Comparison of ENCODE assay signal across 21 cellular contexts in genomic region chr3:140715035-140715434, GRCh38. TPM values are rescaled to one million over a fixed set of nuclear protein-coding genes. Genes with fewer than 3 reads are reported as not detected.
DNase-seq lines count a peak whose midpoint lies in the region; ATAC-seq and TF ChIP-seq lines count a peak whose summit lies in the region.
"Had no signal": no experiment of that assay in that cellular context is flagged by ENCODE, and none has a peak within 500 bp of the region (broad histone marks: within the 10 kb centered on the region; RNA-seq: fewer than 3 reads in every experiment).

No MANE protein-coding gene starts in this region.

- no peaks in the 10 kb centered on the region for H3K9me2 ChIP-seq in PC-3 (replicated peaks; ENCODE audit: low read length)

- TF ChIP-seq CTCF in PC-3 (conservative IDR thresholded peaks at IDR 0.05; ENCODE audit: low read depth, low read length) = no peak
- TF ChIP-seq CTCF in mucosa of descending colon (IDR thresholded peaks at IDR 0.05) = no peak

- H3K4me1 ChIP-seq in PC-3 (ENCODE audit: insufficient read depth, low read length) (no peaks in the 10 kb centered on the region), mucosa of descending colon (ENCODE audit: low read depth) (no peaks in the 10 kb centered on the region)

- peak overlapping the region; percentile 46 for H3K4me2 ChIP-seq in PC-3 (ENCODE audit: low read length)

- POLR2A ChIA-PET in PC-3 (lab: Charles Lee; ENCODE audit: unreplicated experiment) = no interaction called here

- peak overlapping the region; percentile 53; the same call in 1 of the 2 replicates for H2AFZ ChIP-seq in PC-3 (ENCODE audit: low read length)

- intact Hi-C loops in PC-3 (cut with micrococcal nuclease) = no loop called here
- intact Hi-C loops in mucosa of descending colon (cut with DNase I, micrococcal nuclease) = no loop called here
- intact Hi-C loops in head of caudate nucleus (cut with DNase I) = no loop called here

- BruUV-seq in PC-3 (replicated peaks; lab: Mats Ljungman, UMichigan) = no TSS peak

- no peak overlapping the region for H3K4me3 ChIP-seq in PC-3 (ENCODE audit: low read length)
- H3K4me3 ChIP-seq in mucosa of descending colon = no peak overlapping the region
- H3K4me3 ChIP-seq: esophagus squamous epithelium, tibial nerve had no signal

- CTCF ChIA-PET in PC-3 (lab: Charles Lee) = no interaction called here

- H3K79me2 ChIP-seq in PC-3 (ENCODE audit: low read length) = no peaks in the 10 kb centered on the region

- DNase-seq in DMS53 treated with DMSO at 0.1 percent for 48 hours (lab: John Stamatoyannopoulos, UW; ENCODE audit: unreplicated experiment) (peak; percentile 36), NCI-H2029 treated with DMSO at 0.1 percent for 48 hours (lab: John Stamatoyannopoulos, UW) (peak; percentile 17), PC-3 (peak; percentile 30), mucosa of descending colon (peak in 1 of 3 donors; percentile 36), head of caudate nucleus (no peak), putamen (ENCODE audit: low spot score) (no peak), inferior parietal cortex (ENCODE audit: extremely low spot score) (no peak), mesenteric fat pad (ENCODE audit: low spot score) (no peak)
- DNase-seq: activated CD4-positive, alpha-beta T cell treated with anti-CD3 and anti-CD28 coated beads for 4 hours; aorta; central memory CD4-positive, alpha-beta T cell; esophagus squamous epithelium; Karpas-422; left cardiac atrium; NCI-H1092; nephron progenitor cell; stimulated activated CD4-positive, alpha-beta T cell treated with anti-CD3 and anti-CD28 coated beads, Interleukin-4, amount 100 ng/mL, for 1 hour; stimulated activated naive CD8-positive, alpha-beta T cell treated with anti-CD3 and anti-CD28 coated beads, Interleukin-15, amount 100 ng/mL, for 72 hours; SW 1271 had no signal

- no peaks in the 10 kb centered on the region for H3F3A ChIP-seq in PC-3 (ENCODE audit: low read length, unreplicated experiment)

- no peak overlapping the region for H3K27ac ChIP-seq in PC-3 (ENCODE audit: low read length)
- H3K27ac ChIP-seq: tibial nerve had no signal

- H3K27me3 ChIP-seq in PC-3 (ENCODE audit: low read length) = no peaks in the 10 kb centered on the region
- H3K27me3 ChIP-seq: esophagus squamous epithelium, tibial nerve had no signal

- H3K36me3 ChIP-seq in PC-3 (ENCODE audit: low read depth, low read length) (no peaks in the 10 kb centered on the region), mucosa of descending colon (ENCODE audit: low read depth) (no peaks in the 10 kb centered on the region)
- H3K36me3 ChIP-seq: esophagus squamous epithelium, tibial nerve had no signal

- H3K9me3 ChIP-seq in PC-3 (ENCODE audit: low read length) = no peaks in the 10 kb centered on the region
- no peaks in the 10 kb centered on the region for H3K9me3 ChIP-seq in mucosa of descending colon
- H3K9me3 ChIP-seq: esophagus squamous epithelium, tibial nerve had no signal

- no peak overlapping the region for H3K9ac ChIP-seq in PC-3 (ENCODE audit: low read length)

- H4K20me1 ChIP-seq in PC-3 (ENCODE audit: low read length) = no peaks in the 10 kb centered on the region

- ATAC-seq in PC-3 = no peak
- peak; percentile 80 for ATAC-seq in mucosa of descending colon
- ATAC-seq: left cardiac atrium; stimulated activated naive CD8-positive, alpha-beta T cell treated with anti-CD3 and anti-CD28 coated beads, Interleukin-15, amount 100 ng/mL, for 72 hours had no signal

RNA-seq across cellular contexts. Expression of gene TRIM42, which starts 37.2 kb away (rescaled TPM):
- not detected in 2 replicates for total RNA-seq in PC-3 (2014; rRNA removed)
- not detected for total RNA-seq in mucosa of descending colon
- not detected for total RNA-seq in mesenteric fat pad
- total RNA-seq: aorta, esophagus squamous epithelium, left cardiac atrium, pulmonary artery endothelial cell, tibial nerve had no signal

Comparison
In these comparisons a context has a peak if more than half of its experiments do, and no peak if none do; other contexts are left out.
1. DNase-seq: peak in DMS53 treated with DMSO at 0.1 percent for 48 hours (single experiment), NCI-H2029 treated with DMSO at 0.1 percent for 48 hours (single experiment) and PC-3 (single experiment); none in head of caudate nucleus (0 of 42), putamen (single experiment), inferior parietal cortex (single experiment) and mesenteric fat pad (single experiment).